In genomic region chr14:91323031-91323430, GRCh38 we compare ENCODE assay signal across 11 cellular contexts.
DNase-seq lines count a peak whose midpoint lies in the region; ATAC-seq, FAIRE-seq and TF ChIP-seq lines count a peak whose summit lies in the region.
"Had no signal": no experiment of that assay in that cellular context is flagged by ENCODE, and none has a peak within 500 bp of the region (broad histone marks: within the 10 kb centered on the region; RNA-seq: fewer than 3 reads in every experiment).

No MANE protein-coding gene starts in this region.

- ATAC-seq in activated B cell treated with CpG ODN at 0.5 μM for 24 hours (ENCODE audit: low read depth) = no peak
- ATAC-seq in left lobe of liver = no peak

- no peaks in the 10 kb centered on the region for H3K27me3 Mint-ChIP-seq in MCF 10A (ENCODE audit: insufficient read depth, unreplicated experiment)
- H3K27me3 Mint-ChIP-seq in activated B cell treated with CpG ODN at 0.5 μM for 24 hours = no peaks in the 10 kb centered on the region

- H3K9ac ChIP-seq in kidney (ENCODE audit: low read length in 2 of 2) = peak overlapping the region in 1 of 2 donors; percentile 29

- BruUV-seq in MCF 10A (replicated peaks; lab: Mats Ljungman, UMichigan) = no TSS peak

- over 99% methylated on average over 6 of the region's 6 CpGs for WGBS in thymus

- intact Hi-C loops in breast epithelium (cut with DNase I; ENCODE audit: low total_unique reads) (no loop called here), MCF 10A (cut with micrococcal nuclease) (loop anchor here (5.0 kb wide), 1 partner anchor 39 kb away; no protein-coding TSS in a partner anchor), activated B cell treated with CpG ODN at 0.5 μM for 24 hours (cut with micrococcal nuclease) (loop anchor here (1.0 kb wide), 4 partner anchors 95 to 674 kb away; no protein-coding TSS in a partner anchor), kidney (cut with DNase I) (no loop called here)

- TF ChIP-seq POLR2A in breast epithelium (IDR thresholded peaks at IDR 0.05) = no peak

- FAIRE-seq in kidney (lab: Jason Lieb, UNC) = no peak

- H3K36me3 Mint-ChIP-seq in MCF 10A (ENCODE audit: insufficient read depth, unreplicated experiment) = peaks cover 21% of the 10 kb centered on the region
- H3K36me3 Mint-ChIP-seq in activated B cell treated with CpG ODN at 0.5 μM for 24 hours (ENCODE audit: low read depth) = peaks cover 81% of the 10 kb centered on the region

- no peaks in the 10 kb centered on the region for H3K9me3 ChIP-seq in breast epithelium
- no peaks in the 10 kb centered on the region for H3K9me3 ChIP-seq in kidney (ENCODE audit: control insufficient read depth in 1 of 2, low read length in 2 of 2)
- no peaks in the 10 kb centered on the region for H3K9me3 ChIP-seq in thymus (ENCODE audit: control insufficient read depth)
- H3K9me3 ChIP-seq: ascending aorta had no signal

- no peaks in the 10 kb centered on the region for H3K27me3 ChIP-seq in breast epithelium
- H3K27me3 ChIP-seq in thymus (ENCODE audit: control insufficient read depth, insufficient read depth) = no peaks in the 10 kb centered on the region
- H3K27me3 ChIP-seq: ascending aorta had no signal

- POLR2A ChIA-PET in MCF 10A (lab: Yijun Ruan, JAX) = interaction anchor here (0.6 to 2.5 kb wide), 5 partner anchors 15 to 98 kb away, joined by 3 to 22 read pairs (median 4); partner anchors contain the start of gene CCDC88C
- POLR2A ChIA-PET in activated B cell treated with CpG ODN at 0.5 μM for 24 hours (lab: Charles Lee) = interaction anchor here (0.5 to 6.3 kb wide), 16 partner anchors 18 to 1275 kb away, joined by 3 to 150 read pairs (median 6); partner anchors contain the start of genes CCDC88C and PPP4R3A

- H3K4me1 ChIP-seq in breast epithelium = no peaks in the 10 kb centered on the region
- peaks cover 3 to 20% of the 10 kb centered on the region in 2 donors for H3K4me1 ChIP-seq in kidney (ENCODE audit: control insufficient read depth in 1 of 2, insufficient read depth in 1 of 2, low read depth in 1 of 2, low read length in 2 of 2)
- H3K4me1 ChIP-seq in thymus (ENCODE audit: control insufficient read depth, insufficient read depth, low read length) = peaks cover 14% of the 10 kb centered on the region
- H3K4me1 ChIP-seq: ascending aorta had no signal

- H3K27ac ChIP-seq in breast epithelium (peak overlapping the region; percentile 57 to 59), kidney (ENCODE audit: low read depth in 2 of 2, low read length in 2 of 2) (no peak overlapping the region), thymus (ENCODE audit: low read depth) (peak overlapping the region; percentile 91)
- H3K27ac ChIP-seq: PC-9 had no signal

- H3K36me3 ChIP-seq in breast epithelium (no peaks in the 10 kb centered on the region), kidney (ENCODE audit: control insufficient read depth in 1 of 2, insufficient read depth in 2 of 2, low read length in 2 of 2) (no peaks in the 10 kb centered on the region), thymus (ENCODE audit: control insufficient read depth, insufficient read depth) (peaks cover 56% of the 10 kb centered on the region)
- H3K36me3 ChIP-seq: ascending aorta had no signal

- H3K4me3 Mint-ChIP-seq in MCF 10A (ENCODE audit: unreplicated experiment) = no peak overlapping the region
- H3K4me3 Mint-ChIP-seq in activated B cell treated with CpG ODN at 0.5 μM for 24 hours = peak overlapping the region; percentile 89
- H3K4me3 Mint-ChIP-seq: GM23338 had no signal

- H3K27ac Mint-ChIP-seq in MCF 10A (ENCODE audit: low read depth, unreplicated experiment) (no peak overlapping the region), activated B cell treated with CpG ODN at 0.5 μM for 24 hours (peak overlapping the region; percentile 100)

- no peak for DNase-seq in breast epithelium (ENCODE audit: low spot score in 2 of 2)
- no peak for DNase-seq in MCF 10A (ENCODE audit: unreplicated experiment)
- DNase-seq in activated B cell treated with CpG ODN at 0.5 μM for 24 hours = no peak
- peak; percentile 26 for DNase-seq in kidney
- DNase-seq in stimulated activated CD4-positive, alpha-beta T cell treated with anti-CD3 and anti-CD28 coated beads, Interleukin-2, amount 100 ng/mL, for 24 hours = no peak
- DNase-seq in SK-N-DZ (ENCODE audit: low spot score) = no peak
- DNase-seq in left lobe of liver (ENCODE audit: low spot score) = no peak

- H3K9me3 Mint-ChIP-seq in MCF 10A (ENCODE audit: unreplicated experiment) = no peaks in the 10 kb centered on the region
- H3K9me3 Mint-ChIP-seq in activated B cell treated with CpG ODN at 0.5 μM for 24 hours = no peaks in the 10 kb centered on the region
- H3K9me3 Mint-ChIP-seq: GM23338 had no signal

- H3K4me3 ChIP-seq in breast epithelium = no peak overlapping the region
- no peak overlapping the region for H3K4me3 ChIP-seq in kidney (ENCODE audit: low read length in 2 of 2)
- H3K4me3 ChIP-seq in thymus (ENCODE audit: low read length) = no peak overlapping the region
- H3K4me3 ChIP-seq: GM23338, PC-9 had no signal

- peaks cover 5% of the 10 kb centered on the region for H3K4me1 Mint-ChIP-seq in MCF 10A (ENCODE audit: insufficient read depth, unreplicated experiment)
- peaks cover 67% of the 10 kb centered on the region for H3K4me1 Mint-ChIP-seq in activated B cell treated with CpG ODN at 0.5 μM for 24 hours

- CTCF ChIA-PET in MCF 10A (lab: Yijun Ruan, JAX) = interaction anchor here (0.6 to 15.9 kb wide), 28 partner anchors 8 to 145 kb away, joined by 3 to 276 read pairs (median 4); partner anchors contain the start of gene CCDC88C
- CTCF ChIA-PET in activated B cell treated with CpG ODN at 0.5 μM for 24 hours (lab: Charles Lee) = interaction anchor here (0.5 to 5.9 kb wide), 27 partner anchors 9 to 674 kb away, joined by 3 to 131 read pairs (median 5); partner anchors contain the start of gene CCDC88C

- no peak for TF ChIP-seq CTCF in breast epithelium (IDR thresholded peaks at IDR 0.05)
- no peak for TF ChIP-seq CTCF in MCF 10A (IDR thresholded peaks at IDR 0.05; ENCODE audit: unreplicated experiment)
- no peak for TF ChIP-seq CTCF in activated B cell treated with CpG ODN at 0.5 μM for 24 hours (IDR thresholded peaks at IDR 0.05)
- no peak for TF ChIP-seq CTCF in kidney (IDR thresholded peaks at IDR 0.05; ENCODE audit: borderline replicate concordance, extremely low read depth, insufficient read depth)

Comparison
In these comparisons a context has a peak if more than half of its experiments do, and no peak if none do; other contexts are left out.
1. intact Hi-C loops: an anchor here in MCF 10A (5.0 kb wide) and activated B cell treated with CpG ODN at 0.5 μM for 24 hours (1.0 kb wide); none called in breast epithelium and kidney.
2. H3K27ac ChIP-seq: peak in breast epithelium (2 of 2) and thymus (single experiment); none in kidney (0 of 2).